In genomic region chr5:124901081-124901480, GRCh38 we compare ENCODE assay signal across 18 cellular contexts.
A peak's percentile ranks its signal among the peaks of the same experiment; 100 is the strongest.
DNase-seq lines count a peak whose midpoint lies in the region; ATAC-seq and TF ChIP-seq lines count a peak whose summit lies in the region.
"Had no signal": no experiment of that assay in that cellular context is flagged by ENCODE, and none has a peak within 500 bp of the region (broad histone marks: within the 10 kb centered on the region; RNA-seq: fewer than 3 reads in every experiment).

No MANE protein-coding gene starts in this region.

- H2AFZ ChIP-seq in OCI-LY7 (ENCODE audit: low read length), result peak overlapping the region; percentile 25; the same call in 1 of the 2 replicates
- H2AFZ ChIP-seq: PC-9 had no signal

- ATAC-seq in HG03378 (IDR thresholded peaks at IDR 0.05; ENCODE audit: unreplicated experiment) (no peak), HG03432 (IDR thresholded peaks at IDR 0.05; ENCODE audit: unreplicated experiment) (no peak)
- ATAC-seq: T-helper 17 cell had no signal

- no peaks in the 10 kb centered on the region for H3K9me2 ChIP-seq in OCI-LY7 (ENCODE audit: insufficient read depth, low read length)

- H3K9me3 ChIP-seq in BLaER1 (peaks cover 13% of the 10 kb centered on the region), HEK293 (ENCODE audit: control insufficient read depth, insufficient read depth, low read depth, low read length) (no peaks in the 10 kb centered on the region), OCI-LY7 (ENCODE audit: low read length) (no peaks in the 10 kb centered on the region)

- BruUV-seq in OCI-LY7 (replicated peaks; lab: Mats Ljungman, UMichigan), result no TSS peak

- peaks cover 59% of the 10 kb centered on the region for H3K4me1 ChIP-seq in BLaER1
- peaks cover 30% of the 10 kb centered on the region for H3K4me1 ChIP-seq in HEK293 (ENCODE audit: control insufficient read depth, insufficient read depth, low read length)
- H3K4me1 ChIP-seq in OCI-LY7 (ENCODE audit: insufficient read depth, low read length, poor library complexity, severe bottlenecking), result peaks cover 23% of the 10 kb centered on the region

- H3K27me3 Mint-ChIP-seq in brain (peaks cover 2% of the 10 kb centered on the region), endothelial cell (ENCODE audit: unreplicated experiment) (no peaks in the 10 kb centered on the region)
- H3K27me3 Mint-ChIP-seq: T-helper 17 cell had no signal

- CTCF ChIA-PET in HEK293 (lab: Yijun Ruan, JAX) (no interaction called here), OCI-LY7 (lab: Charles Lee; ENCODE audit: unreplicated experiment) (no interaction called here)

- H3K27ac ChIP-seq in BLaER1 (peak overlapping the region; percentile 89; the same call in 1 of the 2 replicates), HEK293 (ENCODE audit: extremely low read depth, low read depth, low read length) (no peak overlapping the region), OCI-LY7 (ENCODE audit: low read depth, low read length, poor library complexity, severe bottlenecking) (no peak overlapping the region)
- H3K27ac ChIP-seq: C4-2B, PC-9, SJSA1 had no signal

- H3K27ac Mint-ChIP-seq in brain (peak overlapping the region in 3 of 5 experiments; percentile 70 to 95 (median 94)), endothelial cell (ENCODE audit: unreplicated experiment) (no peak overlapping the region)
- H3K27ac Mint-ChIP-seq: H9, T-helper 17 cell had no signal

- H3K4me3 ChIP-seq in BLaER1 (no peak overlapping the region), HEK293 (ENCODE audit: low read depth, low read length) (no peak overlapping the region), OCI-LY7 (ENCODE audit: low read depth, low read length, poor library complexity, severe bottlenecking) (no peak overlapping the region)
- H3K4me3 ChIP-seq: PC-9, SJSA1 had no signal

- no peaks in the 10 kb centered on the region for H3K79me2 ChIP-seq in OCI-LY7 (ENCODE audit: insufficient read depth, low read depth, low read length)

- H3K4me1 Mint-ChIP-seq in brain, result peaks cover 59% of the 10 kb centered on the region
- no peaks in the 10 kb centered on the region for H3K4me1 Mint-ChIP-seq in endothelial cell (ENCODE audit: unreplicated experiment)
- H3K4me1 Mint-ChIP-seq: T-helper 17 cell had no signal

- intact Hi-C loops in OCI-LY7 (cut with micrococcal nuclease; ENCODE audit: unreplicated experiment), result loop anchor here (10.0 kb wide), 1 partner anchor 246 kb away; no protein-coding TSS in a partner anchor

- DNase-seq in OCI-LY7 (ENCODE audit: low spot score) (no peak), NCI-H2227 (lab: John Stamatoyannopoulos, UW; ENCODE audit: unreplicated experiment) (no peak), endothelial cell (ENCODE audit: low spot score) (no peak)
- DNase-seq: DMS79, H9, NCI-H1417 treated with DMSO at 0.1 percent for 48 hours, NCI-H187 treated with DMSO at 0.1 percent for 48 hours, NCI-H345, NCI-H748 treated with DMSO at 0.1 percent for 48 hours, PC-9, T-helper 17 cell had no signal

- POLR2A ChIA-PET in HEK293 (lab: Yijun Ruan, JAX) (no interaction called here), OCI-LY7 (lab: Charles Lee) (no interaction called here)

- H4K20me1 ChIP-seq in BLaER1 (no peaks in the 10 kb centered on the region), OCI-LY7 (ENCODE audit: insufficient read depth, low read length) (no peaks in the 10 kb centered on the region)

- H3K27me3 ChIP-seq in BLaER1, result no peaks in the 10 kb centered on the region
- H3K27me3 ChIP-seq: SJSA1 had no signal

- H3K4me3 Mint-ChIP-seq in brain, result no peak overlapping the region
- H3K4me3 Mint-ChIP-seq in endothelial cell (ENCODE audit: unreplicated experiment), result no peak overlapping the region
- H3K4me3 Mint-ChIP-seq: H9, T-helper 17 cell had no signal

- no peaks in the 10 kb centered on the region for H3K36me3 Mint-ChIP-seq in brain
- no peaks in the 10 kb centered on the region for H3K36me3 Mint-ChIP-seq in endothelial cell (ENCODE audit: low read depth, unreplicated experiment)

- no peak overlapping the region for H3K9ac ChIP-seq in BLaER1

- H3K9me3 Mint-ChIP-seq in brain (peaks cover 0 to 11% (median 0%) of the 10 kb centered on the region in 5 experiments), endothelial cell (ENCODE audit: unreplicated experiment) (no peaks in the 10 kb centered on the region)

- H3K36me3 ChIP-seq in BLaER1 (no peaks in the 10 kb centered on the region), HEK293 (ENCODE audit: control insufficient read depth in 2 of 2, insufficient read depth in 1 of 2, low read length in 2 of 2) (no peaks in the 10 kb centered on the region), OCI-LY7 (ENCODE audit: insufficient read depth, low read length) (no peaks in the 10 kb centered on the region)
- H3K36me3 ChIP-seq: SJSA1 had no signal

- H3K4me2 ChIP-seq in BLaER1 (peak overlapping the region; percentile 74), OCI-LY7 (ENCODE audit: low read length) (no peak overlapping the region)
- H3K4me2 ChIP-seq: PC-9 had no signal

- TF ChIP-seq CTCF in HEK293 (tag by site-specific recombination; IDR thresholded peaks at IDR 0.05) (no peak), OCI-LY7 (conservative IDR thresholded peaks at IDR 0.05; ENCODE audit: low read length) (no peak), brain (conservative IDR thresholded peaks at IDR 0.05) (no peak), endothelial cell (IDR thresholded peaks at IDR 0.05; ENCODE audit: unreplicated experiment) (no peak)

TF ChIP-seq in HEK293, 187 proteins besides CTCF, POLR2A, EP300 and RAD21:
- TF ChIP-seq ZBTB48 (tag by site-specific recombination; IDR thresholded peaks at IDR 0.05) (0 out of 2 replicates have a peak, but pooled peaks have one; percentile 35), MZF1 (tag by site-specific recombination; IDR thresholded peaks at IDR 0.05; ENCODE audit: borderline replicate concordance) (no peak), ZBTB20 (tag by site-specific recombination; IDR thresholded peaks at IDR 0.05) (peak; percentile 38; the same call in 1 of the 2 replicates)
TF ChIP-seq in HEK293: peak in this region for 2.
